In the genomic region with DNA sequence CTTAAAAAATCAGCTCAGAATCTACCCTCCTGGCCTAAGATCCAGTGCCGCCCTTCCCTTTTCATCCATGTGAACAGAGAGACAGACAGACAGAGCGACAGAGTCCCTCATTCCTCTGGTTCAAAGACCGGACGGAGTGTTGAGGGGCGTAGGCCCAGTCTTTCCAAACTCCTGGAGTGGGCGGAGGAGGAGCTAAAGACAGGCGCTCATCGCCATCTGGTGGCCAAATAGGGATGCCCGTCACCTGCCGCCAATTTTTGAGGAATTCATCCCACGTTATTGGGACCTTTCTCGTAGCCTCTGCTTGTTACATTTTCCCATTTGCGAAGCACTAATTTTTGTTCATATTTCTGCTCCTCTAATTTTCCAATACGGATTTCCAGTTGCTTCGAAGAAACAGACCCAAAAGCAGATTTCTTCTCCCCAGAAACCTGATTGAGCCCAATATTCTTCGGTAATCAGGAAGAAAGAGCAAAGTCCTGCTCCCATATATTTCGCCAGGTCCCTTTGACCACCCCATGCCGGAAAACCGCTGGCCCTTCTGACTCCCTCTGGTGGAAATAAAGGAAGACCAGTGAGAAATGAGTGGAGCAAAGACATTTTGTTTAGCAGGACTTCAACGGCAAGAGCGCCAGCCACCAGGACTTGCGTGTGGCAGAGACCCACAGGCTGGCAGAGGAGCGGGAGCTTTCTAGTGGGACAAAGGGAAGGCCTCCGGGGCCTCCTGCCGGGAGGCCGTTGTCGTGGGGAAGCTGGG, we compare ENCODE assay signal across 8 cellular contexts.
DNase-seq lines count a peak whose midpoint lies in the region; ATAC-seq and TF ChIP-seq lines count a peak whose summit lies in the region.

No MANE protein-coding gene starts in this region.

- H3K4me1 ChIP-seq in breast epithelium = no peaks in the 10 kb centered on the region
- H3K4me1 ChIP-seq in spleen = peaks cover 11 to 37% (median 23%) of the 10 kb centered on the region in 6 donors

- H3K4me1 Mint-ChIP-seq in immature natural killer cell = peaks cover 17 to 24% of the 10 kb centered on the region in 2 donors

- H3K9me3 Mint-ChIP-seq in immature natural killer cell = no peaks in the 10 kb centered on the region

- peak overlapping the region in 1 of 6 donors; percentile 62 for H3K27ac Mint-ChIP-seq in immature natural killer cell

- peaks cover 0 to 15% (median 6%) of the 10 kb centered on the region in 3 donors for H3K27me3 Mint-ChIP-seq in immature natural killer cell (ENCODE audit: low read depth in 3 of 3)

- no peaks in the 10 kb centered on the region for H3K36me3 Mint-ChIP-seq in immature natural killer cell

- peak overlapping the region; percentile 91 to 94 (median 93) for H3K4me3 Mint-ChIP-seq in immature natural killer cell

- no peaks in the 10 kb centered on the region for H3K27me3 ChIP-seq in breast epithelium
- no peaks in the 10 kb centered on the region for H3K27me3 ChIP-seq in spleen (replicated peaks in 1 of 7)

- 22 to 28% (median 24%) methylated on average over 27 of the region's 27 CpGs for WGBS in spleen, 5 donors

- DNase-seq in EH (ENCODE audit: low read depth) = peak; percentile 82
- peak; percentile 76 for DNase-seq in NCI-H2171 (lab: John Stamatoyannopoulos, UW)
- DNase-seq in breast epithelium (ENCODE audit: low spot score in 2 of 2) = peak; percentile 66 to 78
- DNase-seq in immature natural killer cell = peak; percentile 23 to 27 (median 27)
- DNase-seq in spleen = peak; percentile 88

- H3K36me3 ChIP-seq in breast epithelium = no peaks in the 10 kb centered on the region
- peaks cover 0 to 63% (median 9%) of the 10 kb centered on the region in 6 donors for H3K36me3 ChIP-seq in spleen

- intact Hi-C loops in breast epithelium (cut with DNase I; ENCODE audit: low total_unique reads) = loop anchor here (2.0 to 10.0 kb wide), 2 partner anchors 88 to 372 kb away; a partner anchor contains a TSS
- intact Hi-C loops in spleen (cut with DNase I; ENCODE audit: low total_unique reads) = loop anchor here (2.0 to 5.0 kb wide), 2 partner anchors 90 to 380 kb away; no protein-coding TSS in a partner anchor

- peak overlapping the region in 2 of 3 donors; percentile 55 to 67 for H3K4me3 ChIP-seq in breast epithelium
- H3K4me3 ChIP-seq in spleen = peak overlapping the region in 2 of 8 donors; percentile 54 to 74

- peak; percentile 99 for TF ChIP-seq CTCF in VCaP (conservative IDR thresholded peaks at IDR 0.05)
- peak; percentile 84 to 93 (median 92) for TF ChIP-seq CTCF in breast epithelium (IDR thresholded peaks at IDR 0.05)
- peak; percentile 68 to 94 (median 89) for TF ChIP-seq CTCF in spleen (IDR thresholded peaks at IDR 0.05 in 8 of 11, conservative IDR thresholded peaks at IDR 0.05 in 3 of 11)

- TF ChIP-seq POLR2A in breast epithelium (IDR thresholded peaks at IDR 0.05) (no peak), spleen (IDR thresholded peaks at IDR 0.05) (no peak)

- H3K9me3 ChIP-seq in breast epithelium = peaks cover 0 to 7% of the 10 kb centered on the region in 2 donors
- H3K9me3 ChIP-seq in spleen = peaks cover 0 to 10% (median 4%) of the 10 kb centered on the region in 8 donors

- ATAC-seq in HG02678 (IDR thresholded peaks at IDR 0.05; ENCODE audit: unreplicated experiment) (peak; percentile 47), HG02588 (IDR thresholded peaks at IDR 0.05; ENCODE audit: unreplicated experiment) (no peak)

- H3K27ac ChIP-seq in VCaP (peak overlapping the region; percentile 68), breast epithelium (peak overlapping the region in 1 of 2 donors; percentile 8), spleen (peak overlapping the region in 1 of 8 donors; percentile 21)

Comparison
In these comparisons a context has a peak if more than half of its experiments do, and no peak if none do; other contexts are left out.
1. DNase-seq: peak in every context shown above with its lines; median percentile 88 in spleen; 82 in EH; 76 in NCI-H2171; 72 in breast epithelium; 27 in immature natural killer cell.